Comparison of ENCODE assay signal across 24 cellular contexts in genomic region chr1:227489572-227489971, GRCh38.
"Had no signal": no experiment of that assay in that cellular context is flagged by ENCODE, and none has a peak within 500 bp of the region (broad histone marks: within the 10 kb centered on the region; RNA-seq: fewer than 3 reads in every experiment).

No MANE protein-coding gene starts in this region.

- DNase-seq: activated B cell treated with CpG ODN at 0.5 μM for 24 hours; activated CD4-positive, alpha-beta memory T cell treated with anti-CD3 and anti-CD28 coated beads for 36 hours; activated CD4-positive, alpha-beta T cell treated with anti-CD3 and anti-CD28 coated beads for 36 hours; activated effector memory CD4-positive, alpha-beta T cell treated with anti-CD3 and anti-CD28 coated beads, Interleukin-2, amount 50 U/mL, for 16 hours; activated naive CD4-positive, alpha-beta T cell treated with anti-CD3 and anti-CD28 coated beads, Interleukin-2, amount 10 ng/mL, durations not matched to agents 7 days and 5 days; activated T-cell treated with anti-CD3 and anti-CD28 coated beads for 4 hours; amygdala; cerebellar nuclear complex; esophagus squamous epithelium; head of caudate nucleus; mammary epithelial cell; midbrain; stimulated activated CD4-positive, alpha-beta T cell treated with anti-CD3 and anti-CD28 coated beads, Interleukin-12 subunit alpha, Interleukin-12 subunit beta, amount 100 ng/mL, for 4 hours; stimulated activated CD4-positive, alpha-beta T cell treated with anti-CD3 and anti-CD28 coated beads, Interleukin-4, amount 100 ng/mL, for 4 hours; stimulated activated naive CD8-positive, alpha-beta T cell treated with anti-CD3 and anti-CD28 coated beads, Interleukin-15, Interleukin-2, amounts not matched to agents 100 U/mL and 50 U/mL, for 24 hours; substantia nigra; T-helper 17 cell; thyroid gland; upper lobe of right lung had no signal

- H3K36me3 ChIP-seq: esophagus squamous epithelium, gastroesophageal sphincter, thyroid gland, upper lobe of right lung had no signal

- H3K4me1 Mint-ChIP-seq: activated CD4-positive, alpha-beta T cell treated with anti-CD3 and anti-CD28 coated beads for 36 hours; activated naive CD4-positive, alpha-beta T cell treated with anti-CD3 and anti-CD28 coated beads, Interleukin-2, amount 10 ng/mL, durations not matched to agents 7 days and 5 days; T-helper 17 cell had no signal

- H3K4me3 ChIP-seq: coronary artery, esophagus squamous epithelium, gastroesophageal sphincter, thyroid gland, upper lobe of right lung had no signal

- H3K4me1 ChIP-seq: esophagus squamous epithelium, gastroesophageal sphincter, thyroid gland, upper lobe of right lung had no signal

- H3K27me3 ChIP-seq: esophagus squamous epithelium, gastroesophageal sphincter, thyroid gland, upper lobe of right lung had no signal

- ATAC-seq: activated CD4-positive, alpha-beta T cell treated with anti-CD3 and anti-CD28 coated beads for 36 hours; gastroesophageal sphincter; left lobe of liver; stimulated activated naive CD8-positive, alpha-beta T cell treated with anti-CD3 and anti-CD28 coated beads, Interleukin-15, Interleukin-2, amounts not matched to agents 100 U/mL and 50 U/mL, for 24 hours; T-helper 17 cell; upper lobe of right lung had no signal

- H3K27ac ChIP-seq: coronary artery, esophagus squamous epithelium, gastroesophageal sphincter, thyroid gland, upper lobe of right lung had no signal

- H3K36me3 Mint-ChIP-seq: activated CD4-positive, alpha-beta memory T cell treated with anti-CD3 and anti-CD28 coated beads for 36 hours; activated naive CD4-positive, alpha-beta T cell treated with anti-CD3 and anti-CD28 coated beads, Interleukin-2, amount 10 ng/mL, durations not matched to agents 7 days and 5 days; natural killer cell treated with Interleukin-12 subunit alpha and Interleukin-12 subunit beta and Interleukin-15 and Interleukin-18, amount 100 ng/mL, for 72 hours had no signal

- H3K9me3 Mint-ChIP-seq: activated CD4-positive, alpha-beta memory T cell treated with anti-CD3 and anti-CD28 coated beads for 36 hours; natural killer cell treated with Interleukin-12 subunit alpha and Interleukin-12 subunit beta and Interleukin-15 and Interleukin-18, amount 100 ng/mL, for 72 hours had no signal

- H3K4me3 Mint-ChIP-seq: activated B cell treated with CpG ODN at 0.5 μM for 24 hours; activated CD4-positive, alpha-beta memory T cell treated with anti-CD3 and anti-CD28 coated beads for 36 hours; activated CD4-positive, alpha-beta T cell treated with anti-CD3 and anti-CD28 coated beads for 36 hours; activated naive CD4-positive, alpha-beta T cell treated with anti-CD3 and anti-CD28 coated beads, Interleukin-2, amount 10 ng/mL, durations not matched to agents 7 days and 5 days; natural killer cell treated with Interleukin-12 subunit alpha and Interleukin-12 subunit beta and Interleukin-15 and Interleukin-18, amount 100 ng/mL, for 72 hours; T-helper 17 cell had no signal

- H3K27me3 Mint-ChIP-seq: activated B cell treated with CpG ODN at 0.5 μM for 24 hours; activated CD4-positive, alpha-beta memory T cell treated with anti-CD3 and anti-CD28 coated beads for 36 hours; activated CD4-positive, alpha-beta T cell treated with anti-CD3 and anti-CD28 coated beads for 36 hours had no signal

- H3K27ac Mint-ChIP-seq: activated B cell treated with CpG ODN at 0.5 μM for 24 hours; activated CD4-positive, alpha-beta memory T cell treated with anti-CD3 and anti-CD28 coated beads for 36 hours; activated CD4-positive, alpha-beta T cell treated with anti-CD3 and anti-CD28 coated beads for 36 hours; activated naive CD4-positive, alpha-beta T cell treated with anti-CD3 and anti-CD28 coated beads, Interleukin-2, amount 10 ng/mL, durations not matched to agents 7 days and 5 days; natural killer cell treated with Interleukin-12 subunit alpha and Interleukin-12 subunit beta and Interleukin-15 and Interleukin-18, amount 100 ng/mL, for 72 hours; progenitor cell of endocrine pancreas; T-helper 17 cell had no signal

- H3K9me3 ChIP-seq: esophagus squamous epithelium, gastroesophageal sphincter, thyroid gland, upper lobe of right lung had no signal
